17 cellular contexts compared by ENCODE assay signal in the genomic region with DNA sequence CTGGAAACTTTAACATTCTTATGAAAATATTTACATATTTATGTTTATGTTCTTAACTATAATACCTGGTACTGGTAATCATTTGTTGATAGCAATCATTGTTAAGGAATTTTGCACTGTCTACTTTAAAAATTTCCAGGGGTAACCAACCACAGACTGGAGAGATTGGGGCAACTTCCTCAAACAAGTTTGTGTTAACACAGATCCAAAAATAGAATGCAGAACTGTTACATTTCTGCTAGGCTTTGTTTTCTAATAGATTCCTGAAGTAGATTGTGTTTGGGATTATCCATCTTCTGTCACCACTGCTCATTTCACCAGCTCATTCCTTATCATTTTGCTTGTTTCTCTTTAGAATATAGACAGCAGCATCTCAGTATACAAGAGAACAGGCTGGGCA. TPM values are rescaled to one million over a fixed set of nuclear protein-coding genes. Genes with fewer than 3 reads are reported as not detected.
DNase-seq lines count a peak whose midpoint lies in the region; ATAC-seq, FAIRE-seq and TF ChIP-seq lines count a peak whose summit lies in the region.
"Had no signal": no experiment of that assay in that cellular context is flagged by ENCODE, and none has a peak within 500 bp of the region (broad histone marks: within the 10 kb centered on the region; RNA-seq: fewer than 3 reads in every experiment).

No MANE protein-coding gene starts in this region.

- H3K4me2 ChIP-seq in GM12878 (ENCODE audit: control insufficient read depth, insufficient read depth): 0 out of 2 replicates have a peak overlapping the region, but pooled peaks have one; percentile 41

- in situ Hi-C loops in GM12878 (cut with MboI): no loop called here

- TF ChIP-seq CTCF in GM12878 (IDR thresholded peaks at IDR 0.05 in 2 of 3, conservative IDR thresholded peaks at IDR 0.05 in 1 of 3; ENCODE audit: control insufficient read depth in 2 of 3, extremely low read depth in 1 of 3, insufficient read depth in 1 of 3, low read depth in 3 of 3, low read length in 3 of 3) (no peak), gastroesophageal sphincter (IDR thresholded peaks at IDR 0.05) (no peak)

- no peaks in the 10 kb centered on the region for H4K20me1 ChIP-seq in GM12878 (ENCODE audit: control insufficient read depth, insufficient read depth)

- H3K9ac ChIP-seq in GM12878 (ENCODE audit: control insufficient read depth, insufficient read depth, low read length): no peak overlapping the region

- intact Hi-C loops in GM12878 (cut with micrococcal nuclease; ENCODE audit: unreplicated experiment): no loop called here
- intact Hi-C loops in left ventricle myocardium superior (cut with micrococcal nuclease): no loop called here

- H3K79me2 ChIP-seq in GM12878 (ENCODE audit: control insufficient read depth, insufficient read depth, low read length): no peaks in the 10 kb centered on the region

- no peak for FAIRE-seq in GM12878 (lab: Jason Lieb, UNC)

- TF ChIP-seq POLR2A in GM12878 (IDR thresholded peaks at IDR 0.05; ENCODE audit: low read depth, low read length) (no peak), gastroesophageal sphincter (IDR thresholded peaks at IDR 0.05) (no peak)

- H3K9me3 ChIP-seq in GM12878 (replicated peaks; ENCODE audit: control insufficient read depth, insufficient read depth, low read length) (no peaks in the 10 kb centered on the region; the same call in 2 of the 3 replicates), gastroesophageal sphincter (no peaks in the 10 kb centered on the region)
- H3K9me3 ChIP-seq: colonic mucosa, esophagus muscularis mucosa, left ventricle myocardium inferior had no signal

- peaks cover 2% of the 10 kb centered on the region for H3K9me3 Mint-ChIP-seq in activated CD8-positive, alpha-beta memory T cell treated with anti-CD3 and anti-CD28 coated beads, Interleukin-2, amount 10 ng/mL, durations not matched to agents 7 days and 5 days (ENCODE audit: low read depth)
- peaks cover 0 to 4% of the 10 kb centered on the region in 2 donors for H3K9me3 Mint-ChIP-seq in stimulated activated naive B cell treated with anti-CD40 and anti-IgM and Interleukin-4, amounts not matched to agents 10 μg/mL and 1 μg/mL and 100 μg/mL, for 72 hours

- H3K4me3 Mint-ChIP-seq in activated CD8-positive, alpha-beta memory T cell treated with anti-CD3 and anti-CD28 coated beads, Interleukin-2, amount 10 ng/mL, durations not matched to agents 7 days and 5 days: no peak overlapping the region
- peak overlapping the region in 1 of 2 donors; percentile 10 for H3K4me3 Mint-ChIP-seq in stimulated activated naive B cell treated with anti-CD40 and anti-IgM and Interleukin-4, amounts not matched to agents 10 μg/mL and 1 μg/mL and 100 μg/mL, for 72 hours

- no peak overlapping the region for H2AFZ ChIP-seq in GM12878 (ENCODE audit: control insufficient read depth, low read depth, low read length)

- POLR2A ChIA-PET in GM12878 (lab: Charles Lee): no interaction called here

- no peaks in the 10 kb centered on the region for H3K27me3 Mint-ChIP-seq in activated CD8-positive, alpha-beta memory T cell treated with anti-CD3 and anti-CD28 coated beads, Interleukin-2, amount 10 ng/mL, durations not matched to agents 7 days and 5 days
- no peaks in the 10 kb centered on the region for H3K27me3 Mint-ChIP-seq in stimulated activated naive B cell treated with anti-CD40 and anti-IgM and Interleukin-4, amounts not matched to agents 10 μg/mL and 1 μg/mL and 100 μg/mL, for 72 hours

- H3K27ac ChIP-seq in GM12878 (ENCODE audit: control insufficient read depth, insufficient read depth) (no peak overlapping the region), gastroesophageal sphincter (no peak overlapping the region)
- H3K27ac ChIP-seq: colonic mucosa, esophagus muscularis mucosa, left ventricle myocardium inferior, WERI-Rb-1 had no signal

- H3K36me3 Mint-ChIP-seq in activated CD8-positive, alpha-beta memory T cell treated with anti-CD3 and anti-CD28 coated beads, Interleukin-2, amount 10 ng/mL, durations not matched to agents 7 days and 5 days: peaks cover 66% of the 10 kb centered on the region
- peaks cover 45 to 62% of the 10 kb centered on the region in 2 donors for H3K36me3 Mint-ChIP-seq in stimulated activated naive B cell treated with anti-CD40 and anti-IgM and Interleukin-4, amounts not matched to agents 10 μg/mL and 1 μg/mL and 100 μg/mL, for 72 hours

- RAD21 ChIA-PET in GM12878 (lab: Charles Lee; ENCODE audit: unreplicated experiment): no interaction called here

- H3K4me1 Mint-ChIP-seq in activated CD8-positive, alpha-beta memory T cell treated with anti-CD3 and anti-CD28 coated beads, Interleukin-2, amount 10 ng/mL, durations not matched to agents 7 days and 5 days: peaks cover 53% of the 10 kb centered on the region
- H3K4me1 Mint-ChIP-seq in stimulated activated naive B cell treated with anti-CD40 and anti-IgM and Interleukin-4, amounts not matched to agents 10 μg/mL and 1 μg/mL and 100 μg/mL, for 72 hours: peaks cover 23 to 56% of the 10 kb centered on the region in 2 donors

- H3K4me3 ChIP-seq in GM12878: no peak overlapping the region
- H3K4me3 ChIP-seq in gastroesophageal sphincter: no peak overlapping the region
- H3K4me3 ChIP-seq: colonic mucosa, esophagus muscularis mucosa, left ventricle myocardium inferior had no signal

- CTCF ChIA-PET in activated CD8-positive, alpha-beta memory T cell treated with anti-CD3 and anti-CD28 coated beads, Interleukin-2, amount 10 ng/mL, durations not matched to agents 7 days and 5 days (lab: Charles Lee): interaction anchor here (1.3 to 2.2 kb wide), 3 partner anchors 23 to 99 kb away, joined by 3 to 9 read pairs (median 4); partner anchors contain the start of genes RNF125 and TRAPPC8
- CTCF ChIA-PET in GM12878 (lab: Yijun Ruan, JAX): interaction anchor here (0.7 kb wide), 1 partner anchor 32 kb away, joined by 3 read pairs; no protein-coding TSS in a partner anchor

- H3K36me3 ChIP-seq in GM12878 (ENCODE audit: control insufficient read depth in 2 of 2, insufficient read depth in 2 of 2, low read length in 1 of 2): no peaks in the 10 kb centered on the region
- H3K36me3 ChIP-seq in gastroesophageal sphincter: peaks cover 0 to 20% of the 10 kb centered on the region in 2 donors
- H3K36me3 ChIP-seq: colonic mucosa, WERI-Rb-1 had no signal

- H3K4me1 ChIP-seq in GM12878 (ENCODE audit: control insufficient read depth, insufficient read depth, low read length): peaks cover 3% of the 10 kb centered on the region; the same call in 1 of the 2 replicates
- no peaks in the 10 kb centered on the region for H3K4me1 ChIP-seq in gastroesophageal sphincter
- H3K4me1 ChIP-seq: colonic mucosa, esophagus muscularis mucosa, left ventricle myocardium inferior had no signal

- no peak for TF ChIP-seq EP300 in GM12878 (IDR thresholded peaks at IDR 0.05; ENCODE audit: borderline replicate concordance in 1 of 2, control insufficient read depth in 1 of 2, low read depth in 2 of 2, low read length in 2 of 2)
- TF ChIP-seq EP300 in gastroesophageal sphincter (IDR thresholded peaks at IDR 0.05): no peak

- H3K27ac Mint-ChIP-seq in activated CD8-positive, alpha-beta memory T cell treated with anti-CD3 and anti-CD28 coated beads, Interleukin-2, amount 10 ng/mL, durations not matched to agents 7 days and 5 days: peak overlapping the region; percentile 82
- peak overlapping the region; percentile 44 for H3K27ac Mint-ChIP-seq in stimulated activated naive B cell treated with anti-CD40 and anti-IgM and Interleukin-4, amounts not matched to agents 10 μg/mL and 1 μg/mL and 100 μg/mL, for 72 hours

- no TSS peak for BruUV-seq in GM12878 (replicated peaks; lab: Mats Ljungman, UMichigan)

- SMC1A ChIA-PET in GM12878 (lab: Charles Lee; ENCODE audit: uncharacterized antibody, unreplicated experiment): interaction anchor here (1.0 kb wide), 1 partner anchor 30 kb away, joined by 3 read pairs; no protein-coding TSS in a partner anchor

- no peak for DNase-seq in activated CD8-positive, alpha-beta memory T cell treated with anti-CD3 and anti-CD28 coated beads, Interleukin-2, amount 10 ng/mL, durations not matched to agents 7 days and 5 days
- DNase-seq in activated CD8-positive, alpha-beta memory T cell treated with anti-CD3 and anti-CD28 coated beads, Interleukin-2, amount 50 U/mL, for 4 hours: no peak
- DNase-seq in NOMO-1 (lab: John Stamatoyannopoulos, UW; ENCODE audit: unreplicated experiment in 2 of 2) (peak; percentile 61 to 90), GM12878 (ENCODE audit: low read depth, low spot score) (no peak), cerebellar nuclear complex (lab: John Stamatoyannopoulos, UW) (no peak), left ventricle myocardium superior (no peak)
- no peak for DNase-seq in stimulated activated naive B cell treated with anti-CD40 and anti-IgM and Interleukin-4, amounts not matched to agents 10 μg/mL and 1 μg/mL and 100 μg/mL, for 72 hours
- DNase-seq: amniotic stem cell, colonic mucosa, Karpas-422, left ventricle myocardium inferior, NCI-H2029 treated with DMSO at 0.1 percent for 48 hours, NCI-H748 treated with DMSO at 0.1 percent for 48 hours, WERI-Rb-1 had no signal

- H3K27me3 ChIP-seq in GM12878 (replicated peaks in 1 of 2; ENCODE audit: control insufficient read depth in 2 of 2, insufficient read depth in 2 of 2, low read length in 1 of 2): no peaks in the 10 kb centered on the region
- H3K27me3 ChIP-seq in gastroesophageal sphincter: no peaks in the 10 kb centered on the region
- H3K27me3 ChIP-seq: colonic mucosa, esophagus muscularis mucosa had no signal

- ATAC-seq in activated CD8-positive, alpha-beta memory T cell treated with anti-CD3 and anti-CD28 coated beads, Interleukin-2, amount 10 ng/mL, durations not matched to agents 7 days and 5 days: no peak
- ATAC-seq in GM12878 (no peak), gastroesophageal sphincter (no peak), left ventricle myocardium superior (no peak)
- peak; percentile 68 to 69 for ATAC-seq in stimulated activated naive B cell treated with anti-CD40 and anti-IgM and Interleukin-4, amounts not matched to agents 10 μg/mL and 1 μg/mL and 100 μg/mL, for 72 hours (replicated peaks)
- ATAC-seq: Right ventricle myocardium inferior had no signal

- no peak for TF ChIP-seq RAD21 in GM12878 (IDR thresholded peaks at IDR 0.05; ENCODE audit: insufficient read depth, low read depth, low read length)

RNA-seq across cellular contexts. Expression of gene RNF125, which starts 23.7 kb away (rescaled TPM):
- 10 to 100 TPM; 26.1 to 31.9 TPM for total RNA-seq in activated CD8-positive, alpha-beta memory T cell treated with anti-CD3 and anti-CD28 coated beads, Interleukin-2, amount 10 ng/mL, durations not matched to agents 7 days and 5 days
- total RNA-seq in GM12878 (2013; cell fraction: nucleolus; rRNA removed): 1.6 and 1.9 TPM in 2 replicates
- total RNA-seq in GM12878 (2014; rRNA removed): 2.7 and 3.5 TPM in 2 replicates
- total RNA-seq in GM12878 (2014; rRNA removed; fragmentation: Illumina TruSeq; extraction: Trizol): 3.6 and 3.7 TPM in 2 replicates
- 3.9 and 4.1 TPM in 2 replicates for total RNA-seq in GM12878 (2021)
- polyA plus RNA-seq in GM12878 (2011; ENCODE audit: low read depth): 0.64 TPM
- 0.87 and 1.3 TPM in 2 replicates for polyA plus RNA-seq in GM12878 (2011; rRNA removed)
- 0.45 and 0.54 TPM in 2 replicates for polyA plus RNA-seq in GM12878 (2011; cell fraction: cytosol; rRNA removed)
- 0.25 and 0.30 TPM in 2 replicates for polyA plus RNA-seq in GM12878 (2011; cell fraction: nucleus; rRNA removed)
- 0.89 and 0.98 TPM in 2 replicates for polyA plus RNA-seq in GM12878 (2012)
- 3.3 and 6.6 TPM in 2 replicates for polyA plus RNA-seq in GM12878 (2014; fragmentation: Illumina TruSeq; extraction: Trizol)
- 1 to 10 TPM in 1 of 2 experiments, under 1 TPM in 1; 0.79 to 1.3 TPM for polyA plus RNA-seq in GM12878 (2014; fragmentation: Nextera tagmentation; extraction: Ambion mirVana)
- polyA plus RNA-seq in GM12878 (2014; rRNA removed): 2.3 and 2.8 TPM in 2 replicates
- polyA plus RNA-seq in GM12878 (2016; fragmentation: Nextera tagmentation; extraction: Ambion mirVana): 1 to 10 TPM; 3.1 to 3.4 TPM
- polyA minus RNA-seq in GM12878 (2011; rRNA and poly(A)+ RNA removed): 0.57 and 0.95 TPM in 2 replicates
- 0.13 and 0.21 TPM in 2 replicates for polyA minus RNA-seq in GM12878 (2011; cell fraction: cytosol; rRNA and poly(A)+ RNA removed)
- polyA minus RNA-seq in GM12878 (2011; cell fraction: nucleus; rRNA and poly(A)+ RNA removed): 0.12 and 0.19 TPM in 2 replicates
- total RNA-seq in gastroesophageal sphincter: 1 to 10 TPM; 1.7 to 5.2 (median 3.1) TPM
- 3.4 TPM for total RNA-seq in left ventricle myocardium superior

RNA-seq across cellular contexts. Expression of gene RNF138, which starts 49.3 kb away (rescaled TPM):
- 10 to 100 TPM; 62.1 to 72.9 TPM for total RNA-seq in activated CD8-positive, alpha-beta memory T cell treated with anti-CD3 and anti-CD28 coated beads, Interleukin-2, amount 10 ng/mL, durations not matched to agents 7 days and 5 days
- total RNA-seq in GM12878 (2013; cell fraction: nucleolus; rRNA removed): 19.7 and 21.5 TPM in 2 replicates
- total RNA-seq in GM12878 (2014; rRNA removed) (53.0 and 56.9 TPM in 2 replicates), GM12878 (2014; rRNA removed; fragmentation: Illumina TruSeq; extraction: Trizol) (44.6 and 45.8 TPM in 2 replicates), GM12878 (2021) (52.7 and 55.2 TPM in 2 replicates), gastroesophageal sphincter (10 to 100 TPM in 3 of 4 donors, 1 to 10 TPM in 1; 9.6 to 27.6 (median 17.9) TPM), left ventricle myocardium superior (10.6 TPM)
- polyA plus RNA-seq in GM12878 (2011; ENCODE audit: low read depth): 8.9 TPM
- polyA plus RNA-seq in GM12878 (2011; rRNA removed) (31.7 and 34.4 TPM in 2 replicates), GM12878 (2014; fragmentation: Illumina TruSeq; extraction: Trizol) (34.4 and 46.7 TPM in 2 replicates), GM12878 (2014; fragmentation: Nextera tagmentation; extraction: Ambion mirVana) (10 to 100 TPM; 24.2 to 27.8 TPM), GM12878 (2014; rRNA removed) (33.2 and 40.1 TPM in 2 replicates), GM12878 (2016; fragmentation: Nextera tagmentation; extraction: Ambion mirVana) (10 to 100 TPM; 65.9 to 75.2 TPM)
- polyA plus RNA-seq in GM12878 (2011; cell fraction: cytosol; rRNA removed): 23.8 and 32.5 TPM in 2 replicates
- 17.0 and 24.8 TPM in 2 replicates for polyA plus RNA-seq in GM12878 (2011; cell fraction: nucleus; rRNA removed)
- polyA plus RNA-seq in GM12878 (2012): 20.8 and 29.5 TPM in 2 replicates
- 39.6 and 43.2 TPM in 2 replicates for polyA minus RNA-seq in GM12878 (2011; rRNA and poly(A)+ RNA removed)
- 38.9 and 53.2 TPM in 2 replicates for polyA minus RNA-seq in GM12878 (2011; cell fraction: cytosol; rRNA and poly(A)+ RNA removed)
- 16.2 and 32.3 TPM in 2 replicates for polyA minus RNA-seq in GM12878 (2011; cell fraction: nucleus; rRNA and poly(A)+ RNA removed)

Comparison
In these comparisons a context has a peak if more than half of its experiments do, and no peak if none do; other contexts are left out.
1. ATAC-seq: peak in stimulated activated naive B cell treated with anti-CD40 and anti-IgM and Interleukin-4, amounts not matched to agents 10 μg/mL and 1 μg/mL and 100 μg/mL, for 72 hours (2 of 2); none in activated CD8-positive, alpha-beta memory T cell treated with anti-CD3 and anti-CD28 coated beads, Interleukin-2, amount 10 ng/mL, durations not matched to agents 7 days and 5 days (single experiment), GM12878 (single experiment), gastroesophageal sphincter (single experiment) and left ventricle myocardium superior (single experiment).
2. DNase-seq: peak in NOMO-1 (2 of 2); none in activated CD8-positive, alpha-beta memory T cell treated with anti-CD3 and anti-CD28 coated beads, Interleukin-2, amount 10 ng/mL, durations not matched to agents 7 days and 5 days (single experiment), activated CD8-positive, alpha-beta memory T cell treated with anti-CD3 and anti-CD28 coated beads, Interleukin-2, amount 50 U/mL, for 4 hours (single experiment), GM12878 (single experiment), stimulated activated naive B cell treated with anti-CD40 and anti-IgM and Interleukin-4, amounts not matched to agents 10 μg/mL and 1 μg/mL and 100 μg/mL, for 72 hours (single experiment), cerebellar nuclear complex (0 of 2) and left ventricle myocardium superior (single experiment).